17 cellular contexts compared by ENCODE assay signal in genomic region chr16:15886078-15886477, GRCh38. TPM values are rescaled to one million over a fixed set of nuclear protein-coding genes. Genes with fewer than 3 reads are reported as not detected.
DNase-seq lines count a peak whose midpoint lies in the region; ATAC-seq, FAIRE-seq and TF ChIP-seq lines count a peak whose summit lies in the region.
"Had no signal": no experiment of that assay in that cellular context is flagged by ENCODE, and none has a peak within 500 bp of the region (broad histone marks: within the 10 kb centered on the region; RNA-seq: fewer than 3 reads in every experiment).

No MANE protein-coding gene starts in this region.

- H3K9me3 Mint-ChIP-seq in CD8-positive, alpha-beta T cell = no peaks in the 10 kb centered on the region
- H3K9me3 Mint-ChIP-seq in activated B cell treated with CpG ODN at 0.5 μM for 24 hours = no peaks in the 10 kb centered on the region
- H3K9me3 Mint-ChIP-seq in memory B cell = no peaks in the 10 kb centered on the region

- H3K79me2 ChIP-seq in smooth muscle cell (ENCODE audit: low read depth) = peaks cover 54% of the 10 kb centered on the region

- TF ChIP-seq EP300 in A549 (IDR thresholded peaks at IDR 0.05) = no peak

- 28% methylated on average over 1 of the region's 1 CpG for WGBS in A549 (ENCODE audit: missing lambda C conversion rate)
- WGBS in smooth muscle cell (ENCODE audit: low lambda C conversion rate) = 59% methylated on average over 1 of the region's 1 CpG

- POLR2A ChIA-PET in A549 (lab: Yijun Ruan, JAX) = interaction anchor here (0.5 to 1.0 kb wide), 2 partner anchors 11 to 79 kb away, joined by 3 read pairs; no protein-coding TSS in a partner anchor
- POLR2A ChIA-PET in CD8-positive, alpha-beta T cell (lab: Charles Lee) = interaction anchor here (3.2 kb wide), 1 partner anchor 12 kb away, joined by 16 read pairs; no protein-coding TSS in a partner anchor
- POLR2A ChIA-PET in activated B cell treated with CpG ODN at 0.5 μM for 24 hours (lab: Charles Lee) = no interaction called here

- H3K4me1 ChIP-seq in A549 = peaks cover 55% of the 10 kb centered on the region
- H3K4me1 ChIP-seq in CD8-positive, alpha-beta T cell (ENCODE audit: insufficient read depth, low read length) = peaks cover 26% of the 10 kb centered on the region
- H3K4me1 ChIP-seq in smooth muscle cell (ENCODE audit: low read depth) = peaks cover 10% of the 10 kb centered on the region

- H3K4me2 ChIP-seq in A549 (peak overlapping the region; percentile 93), smooth muscle cell (no peak overlapping the region)

- no peaks in the 10 kb centered on the region for H3K27me3 ChIP-seq in CD8-positive, alpha-beta T cell (ENCODE audit: insufficient read depth, low read length)
- no peaks in the 10 kb centered on the region for H3K27me3 ChIP-seq in smooth muscle cell (ENCODE audit: low read depth)
- H3K27me3 ChIP-seq: ascending aorta, vagina had no signal

- H3K27ac ChIP-seq in A549 (peak overlapping the region; percentile 90 to 98), smooth muscle cell (ENCODE audit: low read depth) (no peak overlapping the region)
- no peak overlapping the region for H3K27ac ChIP-seq in CD8-positive, alpha-beta T cell (ENCODE audit: low read depth, low read length)
- H3K27ac ChIP-seq: ascending aorta, vagina had no signal

- peaks cover 43% of the 10 kb centered on the region for H3K36me3 Mint-ChIP-seq in CD8-positive, alpha-beta T cell
- peaks cover 30% of the 10 kb centered on the region for H3K36me3 Mint-ChIP-seq in activated B cell treated with CpG ODN at 0.5 μM for 24 hours (ENCODE audit: low read depth)
- peaks cover 6% of the 10 kb centered on the region for H3K36me3 Mint-ChIP-seq in memory B cell

- peak overlapping the region; percentile 86; the same call in 1 of the 3 replicates for H3K4me3 ChIP-seq in A549
- H3K4me3 ChIP-seq in CD8-positive, alpha-beta T cell (ENCODE audit: low read depth, low read length) = no peak overlapping the region
- no peak overlapping the region for H3K4me3 ChIP-seq in smooth muscle cell
- H3K4me3 ChIP-seq: ascending aorta, vagina had no signal

- intact Hi-C loops in CD8-positive, alpha-beta T cell (cut with DNase I, micrococcal nuclease) = loop anchor here (5.0 to 10.0 kb wide), 5 partner anchors 146 to 1254 kb away; partner anchors contain the start of genes BFAR (in 2 of the 2) and PARN (in 2 of the 2)
- intact Hi-C loops in activated B cell treated with CpG ODN at 0.5 μM for 24 hours (cut with micrococcal nuclease) = loop anchor here (5.0 to 10.0 kb wide), 2 partner anchors 141 to 241 kb away; partner anchors contain the start of gene MARF1

- ATAC-seq in A549 (no peak), activated B cell treated with CpG ODN at 0.5 μM for 24 hours (ENCODE audit: low read depth) (no peak), memory B cell (ENCODE audit: low read depth) (no peak), GM18868 (IDR thresholded peaks at IDR 0.05; ENCODE audit: unreplicated experiment) (no peak)
- ATAC-seq in CD8-positive, alpha-beta T cell = no peak

- no peak for TF ChIP-seq CTCF in A549 (IDR thresholded peaks at IDR 0.05)
- TF ChIP-seq CTCF in CD8-positive, alpha-beta T cell (IDR thresholded peaks at IDR 0.05) = no peak
- no peak for TF ChIP-seq CTCF in activated B cell treated with CpG ODN at 0.5 μM for 24 hours (IDR thresholded peaks at IDR 0.05)
- no peak for TF ChIP-seq CTCF in smooth muscle cell (IDR thresholded peaks at IDR 0.05; ENCODE audit: borderline replicate concordance, insufficient read depth, poor library complexity, severe bottlenecking)

- TF ChIP-seq POLR2A in A549 (IDR thresholded peaks at IDR 0.05; ENCODE audit: low read length) = no peak

- H3K27me3 Mint-ChIP-seq in CD8-positive, alpha-beta T cell (ENCODE audit: low read depth) = no peaks in the 10 kb centered on the region
- no peaks in the 10 kb centered on the region for H3K27me3 Mint-ChIP-seq in activated B cell treated with CpG ODN at 0.5 μM for 24 hours
- no peaks in the 10 kb centered on the region for H3K27me3 Mint-ChIP-seq in memory B cell

- H2AFZ ChIP-seq in smooth muscle cell (ENCODE audit: low read depth) = no peak overlapping the region

- peaks cover 7% of the 10 kb centered on the region for H4K20me1 ChIP-seq in smooth muscle cell (ENCODE audit: low read depth)

- H3K4me3 Mint-ChIP-seq in CD8-positive, alpha-beta T cell = peak overlapping the region; percentile 49
- H3K4me3 Mint-ChIP-seq in activated B cell treated with CpG ODN at 0.5 μM for 24 hours (peak overlapping the region; percentile 33), memory B cell (peak overlapping the region; percentile 46)
- H3K4me3 Mint-ChIP-seq: CD14-positive monocyte had no signal

- no peak for FAIRE-seq in A549 (lab: Jason Lieb, UNC)
- FAIRE-seq in urothelium cell line (lab: Jason Lieb, UNC) = no peak

- DNase-seq in A549 (ENCODE audit: low read depth in 1 of 2, low spot score in 1 of 2) = no peak
- DNase-seq in CD8-positive, alpha-beta T cell = no peak
- DNase-seq in activated B cell treated with CpG ODN at 0.5 μM for 24 hours = no peak
- DNase-seq in memory B cell (ENCODE audit: low spot score in 2 of 2) = no peak
- no peak for DNase-seq in urothelium cell line (ENCODE audit: low spot score)
- no peak for DNase-seq in NCI-H69 (lab: John Stamatoyannopoulos, UW)
- DNase-seq in smooth muscle cell (lab: John Stamatoyannopoulos, UW; ENCODE audit: unreplicated experiment) = no peak
- DNase-seq: GDM1, mesendoderm, NCI-H1436, RPMI8226 had no signal

- peaks cover 39% of the 10 kb centered on the region for H3K4me1 Mint-ChIP-seq in CD8-positive, alpha-beta T cell (ENCODE audit: low read depth)
- H3K4me1 Mint-ChIP-seq in activated B cell treated with CpG ODN at 0.5 μM for 24 hours (peaks cover 30% of the 10 kb centered on the region), memory B cell (peaks cover 20% of the 10 kb centered on the region)

- H3K9me3 ChIP-seq in A549 (no peaks in the 10 kb centered on the region), smooth muscle cell (replicated peaks; ENCODE audit: low read depth) (no peaks in the 10 kb centered on the region)
- no peaks in the 10 kb centered on the region for H3K9me3 ChIP-seq in CD8-positive, alpha-beta T cell (ENCODE audit: low read length)
- H3K9me3 ChIP-seq: ascending aorta, vagina had no signal

- no peaks in the 10 kb centered on the region for H3F3A ChIP-seq in smooth muscle cell (ENCODE audit: low read depth)

- no peak overlapping the region for H3K9ac ChIP-seq in smooth muscle cell (ENCODE audit: low read depth)

- CTCF ChIA-PET in A549 (lab: Yijun Ruan, JAX) = interaction anchor here (0.6 to 4.6 kb wide), 3 partner anchors 11 to 308 kb away, joined by 3 to 28 read pairs (median 3); no protein-coding TSS in a partner anchor
- CTCF ChIA-PET in CD8-positive, alpha-beta T cell (lab: Charles Lee) = no interaction called here
- CTCF ChIA-PET in activated B cell treated with CpG ODN at 0.5 μM for 24 hours (lab: Charles Lee) = interaction anchor here (0.7 to 3.7 kb wide), 2 partner anchors 12 to 64 kb away, joined by 3 to 20 read pairs; no protein-coding TSS in a partner anchor

- no peak for TF ChIP-seq RAD21 in A549 (conservative IDR thresholded peaks at IDR 0.05 in 1 of 2, IDR thresholded peaks at IDR 0.05 in 1 of 2)

- H3K27ac Mint-ChIP-seq in CD8-positive, alpha-beta T cell = no peak overlapping the region
- H3K27ac Mint-ChIP-seq in activated B cell treated with CpG ODN at 0.5 μM for 24 hours (no peak overlapping the region), memory B cell (no peak overlapping the region)

- peaks cover 9% of the 10 kb centered on the region for H3K36me3 ChIP-seq in CD8-positive, alpha-beta T cell (ENCODE audit: insufficient read depth, low read length)
- no peaks in the 10 kb centered on the region for H3K36me3 ChIP-seq in smooth muscle cell (ENCODE audit: low read depth)

TF ChIP-seq in A549, 52 proteins besides CTCF, POLR2A, EP300 and RAD21:
- TF ChIP-seq FOXS1 (CRISPR knock-in tag; IDR thresholded peaks at IDR 0.05) = no peak
- no peak for TF ChIP-seq RARB (CRISPR knock-in tag; IDR thresholded peaks at IDR 0.05)
- no peak for TF ChIP-seq HOXB13 (CRISPR knock-in tag; IDR thresholded peaks at IDR 0.05; ENCODE audit: low read depth)
- TF ChIP-seq FOSL2 (IDR thresholded peaks at IDR 0.05) = no peak
- TF ChIP-seq FOSL2 (CRISPR knock-in tag; IDR thresholded peaks at IDR 0.05) = no peak
- no peak for TF ChIP-seq CBX8 (IDR thresholded peaks at IDR 0.05)
- no peak for TF ChIP-seq RFX5 (IDR thresholded peaks at IDR 0.05)
- no peak for TF ChIP-seq ZFP36 (IDR thresholded peaks at IDR 0.05; ENCODE audit: borderline replicate concordance, partially characterized antibody)
- TF ChIP-seq BHLHE40 (IDR thresholded peaks at IDR 0.05; ENCODE audit: low read depth, low read length) = no peak
- no peak for TF ChIP-seq CEBPB (IDR thresholded peaks at IDR 0.05)
- TF ChIP-seq MYC (IDR thresholded peaks at IDR 0.05; ENCODE audit: borderline replicate concordance, low read length) = no peak
- no peak for TF ChIP-seq NR3C1 (IDR thresholded peaks at IDR 0.05)
TF ChIP-seq in A549: peak in this region for 0.

RNA-seq across cellular contexts. Expression of gene CEP20, which starts 2.3 kb away (rescaled TPM):
- polyA plus RNA-seq in A549 (2011; rRNA removed) (97.5 and 102 TPM in 2 replicates), A549 (2017; fragmentation: RNase III; extraction: RNeasy Plus Mini Kit Qiagen cat#74134 plus additional on column Dnase treatment) (57.9 to 63.8 TPM (median 58.7 TPM) in 3 replicates), smooth muscle cell (29.0 and 30.5 TPM in 2 replicates)
- polyA plus RNA-seq in A549 (2012; cell fraction: cytosol; rRNA removed) = 20.9 and 24.1 TPM in 2 replicates
- polyA plus RNA-seq in A549 (2012; cell fraction: nucleus; rRNA removed) = 5.6 and 10.8 TPM in 2 replicates
- 19.5 and 21.5 TPM in 2 replicates for polyA minus RNA-seq in A549 (2011; rRNA and poly(A)+ RNA removed)
- 10 to 100 TPM; 12.5 to 13.6 TPM for total RNA-seq in CD8-positive, alpha-beta T cell
- total RNA-seq in activated B cell treated with CpG ODN at 0.5 μM for 24 hours (32.2 and 36.4 TPM in 2 replicates), smooth muscle cell (38.4 and 64.1 TPM in 2 replicates)

RNA-seq across cellular contexts. Expression of gene MYH11, which starts 29.2 kb away (rescaled TPM):
- polyA plus RNA-seq in A549 (2011; rRNA removed) (0.03 TPM in 2 replicates), A549 (2017; fragmentation: RNase III; extraction: RNeasy Plus Mini Kit Qiagen cat#74134 plus additional on column Dnase treatment) (0.07 to 0.10 TPM (median 0.09 TPM) in 3 replicates), smooth muscle cell (0.27 and 0.58 TPM in 2 replicates)
- 0.01 TPM in 2 replicates for polyA plus RNA-seq in A549 (2012; cell fraction: cytosol; rRNA removed)
- polyA plus RNA-seq in A549 (2012; cell fraction: nucleus; rRNA removed) = 0.01 TPM in 1 of 2 replicates, not detected in the other
- 0.05 and 0.12 TPM in 2 replicates for polyA minus RNA-seq in A549 (2011; rRNA and poly(A)+ RNA removed)
- total RNA-seq in CD8-positive, alpha-beta T cell = not detected
- total RNA-seq in activated B cell treated with CpG ODN at 0.5 μM for 24 hours (0.17 and 0.58 TPM in 2 replicates), smooth muscle cell (not detected in 2 replicates)
- total RNA-seq: dermis microvascular lymphatic vessel endothelial cell, pulmonary artery endothelial cell had no signal

Comparison
In these comparisons a context has a peak if more than half of its experiments do, and no peak if none do; other contexts are left out.
1. H3K27ac ChIP-seq: peak in A549 (2 of 2); none in CD8-positive, alpha-beta T cell (single experiment) and smooth muscle cell (single experiment).
2. Peak in every context shown above with its lines, with median percentiles within 50 percentile points of each other: H3K4me3 Mint-ChIP-seq.